16 cellular contexts compared by ENCODE assay signal in the genomic region with DNA sequence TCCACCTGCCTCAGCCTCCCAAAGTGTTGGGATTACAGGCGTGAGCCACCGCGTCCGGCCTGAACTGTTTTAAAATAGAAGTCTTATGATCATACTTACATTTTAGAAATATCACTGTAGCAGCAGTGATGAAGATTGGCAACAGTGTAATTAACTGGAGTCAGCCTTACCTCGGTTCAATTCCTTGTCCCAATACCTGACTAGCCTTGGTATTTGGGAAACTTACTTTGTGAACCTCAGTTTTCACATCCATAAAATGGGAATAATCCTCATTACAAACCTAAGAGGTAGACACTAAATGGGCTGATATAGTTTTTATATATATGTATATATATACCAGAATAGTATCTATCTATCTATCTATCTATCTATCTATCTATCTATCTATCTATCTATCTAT.
"Had no signal": no experiment of that assay in that cellular context is flagged by ENCODE, and none has a peak within 500 bp of the region (broad histone marks: within the 10 kb centered on the region; RNA-seq: fewer than 3 reads in every experiment).

No MANE protein-coding gene starts in this region.

- H3K36me3 Mint-ChIP-seq: natural killer cell treated with Interleukin-12 subunit alpha and Interleukin-12 subunit beta and Interleukin-15 and Interleukin-18, amount 100 ng/mL, for 72 hours had no signal

- H3K9me3 Mint-ChIP-seq: endodermal cell; natural killer cell treated with Interleukin-12 subunit alpha and Interleukin-12 subunit beta and Interleukin-15 and Interleukin-18, amount 100 ng/mL, for 72 hours; neural progenitor cell; type B pancreatic cell had no signal

- H3K4me3 Mint-ChIP-seq: endodermal cell; natural killer cell treated with Interleukin-12 subunit alpha and Interleukin-12 subunit beta and Interleukin-15 and Interleukin-18, amount 100 ng/mL, for 72 hours; neural progenitor cell; type B pancreatic cell had no signal

- H3K27me3 Mint-ChIP-seq: natural killer cell treated with Interleukin-12 subunit alpha and Interleukin-12 subunit beta and Interleukin-15 and Interleukin-18, amount 100 ng/mL, for 72 hours; type B pancreatic cell had no signal

- H3K27ac Mint-ChIP-seq: neural progenitor cell, type B pancreatic cell had no signal

- ATAC-seq: left colon; natural killer cell treated with Interleukin-12 subunit alpha and Interleukin-12 subunit beta and Interleukin-15 and Interleukin-18, amount 100 ng/mL, for 72 hours had no signal

- DNase-seq: colonic mucosa; dermis blood vessel endothelial cell; effector CD4-positive, alpha-beta T cell; endodermal cell; heart left ventricle; hippocampal formation; left colon; midbrain; occipital lobe; psoas muscle; retina; stimulated activated naive CD8-positive, alpha-beta T cell treated with anti-CD3 and anti-CD28 coated beads, Interleukin-15, Interleukin-2, amounts not matched to agents 100 U/mL and 50 U/mL, for 24 hours; thyroid gland had no signal
